Comparison of ENCODE assay signal across 10 cellular contexts in the genomic region with DNA sequence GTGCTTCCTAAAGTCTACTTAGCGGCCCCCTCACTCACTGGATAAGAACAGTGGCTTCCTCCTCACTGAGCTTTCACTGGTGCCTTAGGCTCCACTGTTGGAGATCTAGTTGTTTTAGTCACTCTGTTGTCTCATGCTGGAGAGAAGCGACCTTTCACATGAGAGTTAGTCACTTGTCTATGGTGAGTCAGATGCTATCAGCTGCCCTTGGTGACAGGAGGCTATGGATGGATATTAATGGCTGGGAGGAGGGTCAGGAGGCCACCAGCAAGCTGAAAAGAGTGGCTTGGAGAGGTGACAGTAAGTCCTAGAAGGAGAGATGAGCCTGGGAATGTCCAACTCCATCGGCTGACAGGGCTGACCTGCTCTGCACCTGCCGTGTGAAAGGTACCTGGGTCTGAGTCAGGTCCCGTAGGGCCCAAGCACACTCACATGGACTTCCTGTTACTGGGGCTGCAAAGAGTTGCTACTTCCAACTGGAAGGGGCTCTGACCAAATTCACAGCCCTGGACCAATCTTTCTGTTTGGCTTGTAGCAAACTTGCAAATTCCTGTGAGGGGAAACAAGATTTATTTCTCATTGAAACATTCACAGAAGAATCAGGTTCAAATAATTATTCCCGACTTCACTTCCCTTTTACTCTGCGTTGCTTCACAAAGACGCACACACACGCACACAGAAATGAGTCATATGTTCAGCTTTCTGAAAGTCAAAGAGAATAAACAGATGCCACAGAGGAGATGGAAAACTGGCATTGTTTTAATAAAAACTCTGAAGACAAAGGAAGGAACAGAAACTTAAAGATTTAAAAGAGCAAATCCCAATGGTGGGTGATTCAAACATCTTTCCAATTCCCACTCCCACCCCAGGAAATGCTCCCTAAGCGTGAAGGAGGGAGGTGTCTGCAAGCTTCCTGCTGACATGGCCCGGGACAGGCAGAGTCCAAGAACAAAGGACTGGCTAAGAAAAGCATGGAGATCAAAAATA.
DNase-seq lines count a peak whose midpoint lies in the region; ATAC-seq and TF ChIP-seq lines count a peak whose summit lies in the region.
"Had no signal": no experiment of that assay in that cellular context is flagged by ENCODE, and none has a peak within 500 bp of the region (broad histone marks: within the 10 kb centered on the region; RNA-seq: fewer than 3 reads in every experiment).

No MANE protein-coding gene starts in this region.

- H3K27me3 ChIP-seq in suprapubic skin, result peaks cover 3% of the 10 kb centered on the region

- ATAC-seq in activated naive CD8-positive, alpha-beta T cell treated with anti-CD3 and anti-CD28 coated beads, Interleukin-2, amount 50 U/mL, for 24 hours, result peak; percentile 96
- ATAC-seq in GM21529 (IDR thresholded peaks at IDR 0.05; ENCODE audit: unreplicated experiment), result no peak
- ATAC-seq in GM19324 (IDR thresholded peaks at IDR 0.05; ENCODE audit: low FRiP score, unreplicated experiment), result no peak

- no peaks in the 10 kb centered on the region for H3K36me3 Mint-ChIP-seq in activated CD4-positive, alpha-beta T cell treated with anti-CD3 and anti-CD28 coated beads, Interleukin-2, amount 10 ng/mL, durations not matched to agents 7 days and 5 days (ENCODE audit: low read depth)
- H3K36me3 Mint-ChIP-seq in activated naive CD8-positive, alpha-beta T cell treated with anti-CD3 and anti-CD28 coated beads, Interleukin-2, amount 50 U/mL, for 24 hours (ENCODE audit: low read depth), result no peaks in the 10 kb centered on the region
- H3K36me3 Mint-ChIP-seq: CD4-positive, CD25-positive, alpha-beta regulatory T cell had no signal

- H3K4me1 ChIP-seq in suprapubic skin, result peaks cover 8% of the 10 kb centered on the region

- CTCF ChIA-PET in activated CD4-positive, alpha-beta T cell treated with anti-CD3 and anti-CD28 coated beads, Interleukin-2, amount 10 ng/mL, durations not matched to agents 7 days and 5 days (lab: Charles Lee), result no interaction called here

- WGBS in suprapubic skin, result 51% methylated on average over 11 of the region's 11 CpGs

- H3K4me3 ChIP-seq in suprapubic skin, result no peak overlapping the region

- TF ChIP-seq CTCF in suprapubic skin (IDR thresholded peaks at IDR 0.05), result no peak

- H3K4me3 Mint-ChIP-seq in activated CD4-positive, alpha-beta T cell treated with anti-CD3 and anti-CD28 coated beads, Interleukin-2, amount 10 ng/mL, durations not matched to agents 7 days and 5 days, result no peak overlapping the region
- H3K4me3 Mint-ChIP-seq in activated naive CD8-positive, alpha-beta T cell treated with anti-CD3 and anti-CD28 coated beads, Interleukin-2, amount 50 U/mL, for 24 hours, result peak overlapping the region; percentile 22
- H3K4me3 Mint-ChIP-seq: CD4-positive, CD25-positive, alpha-beta regulatory T cell had no signal

- POLR2A ChIA-PET in activated CD4-positive, alpha-beta T cell treated with anti-CD3 and anti-CD28 coated beads, Interleukin-2, amount 10 ng/mL, durations not matched to agents 7 days and 5 days (lab: Charles Lee), result no interaction called here

- peak overlapping the region; percentile 89 for H3K27ac ChIP-seq in suprapubic skin

- no peaks in the 10 kb centered on the region for H3K36me3 ChIP-seq in suprapubic skin

- peak; percentile 1 for DNase-seq in activated CD4-positive, alpha-beta T cell treated with anti-CD3 and anti-CD28 coated beads, Interleukin-2, amount 10 ng/mL, durations not matched to agents 7 days and 5 days
- no peak for DNase-seq in activated CD4-positive, alpha-beta T cell treated with anti-CD3 and anti-CD28 coated beads for 4 hours
- peak; percentile 7 for DNase-seq in activated naive CD8-positive, alpha-beta T cell treated with anti-CD3 and anti-CD28 coated beads, Interleukin-2, amount 50 U/mL, for 24 hours
- DNase-seq in islet precursor cell (peak; percentile 61), suprapubic skin (ENCODE audit: low spot score in 2 of 2) (peak; percentile 58 to 70), NCI-H446 (lab: John Stamatoyannopoulos, UW) (no peak)
- DNase-seq: CD4-positive, CD25-positive, alpha-beta regulatory T cell had no signal

- peak; percentile 71 for TF ChIP-seq EP300 in suprapubic skin (IDR thresholded peaks at IDR 0.05)

- no peaks in the 10 kb centered on the region for H3K9me3 Mint-ChIP-seq in activated CD4-positive, alpha-beta T cell treated with anti-CD3 and anti-CD28 coated beads, Interleukin-2, amount 10 ng/mL, durations not matched to agents 7 days and 5 days
- H3K9me3 Mint-ChIP-seq in activated naive CD8-positive, alpha-beta T cell treated with anti-CD3 and anti-CD28 coated beads, Interleukin-2, amount 50 U/mL, for 24 hours, result no peaks in the 10 kb centered on the region

- H3K4me1 Mint-ChIP-seq in activated CD4-positive, alpha-beta T cell treated with anti-CD3 and anti-CD28 coated beads, Interleukin-2, amount 10 ng/mL, durations not matched to agents 7 days and 5 days, result no peaks in the 10 kb centered on the region
- peaks cover 15% of the 10 kb centered on the region for H3K4me1 Mint-ChIP-seq in activated naive CD8-positive, alpha-beta T cell treated with anti-CD3 and anti-CD28 coated beads, Interleukin-2, amount 50 U/mL, for 24 hours
- H3K4me1 Mint-ChIP-seq: CD4-positive, CD25-positive, alpha-beta regulatory T cell had no signal

- H3K9me3 ChIP-seq in suprapubic skin, result no peaks in the 10 kb centered on the region

- H3K27ac Mint-ChIP-seq in activated CD4-positive, alpha-beta T cell treated with anti-CD3 and anti-CD28 coated beads, Interleukin-2, amount 10 ng/mL, durations not matched to agents 7 days and 5 days, result no peak overlapping the region
- peak overlapping the region; percentile 43 for H3K27ac Mint-ChIP-seq in activated naive CD8-positive, alpha-beta T cell treated with anti-CD3 and anti-CD28 coated beads, Interleukin-2, amount 50 U/mL, for 24 hours
- H3K27ac Mint-ChIP-seq: CD4-positive, CD25-positive, alpha-beta regulatory T cell; progenitor cell of endocrine pancreas had no signal

- H3K27me3 Mint-ChIP-seq in activated CD4-positive, alpha-beta T cell treated with anti-CD3 and anti-CD28 coated beads, Interleukin-2, amount 10 ng/mL, durations not matched to agents 7 days and 5 days, result no peaks in the 10 kb centered on the region
- peaks cover 6% of the 10 kb centered on the region for H3K27me3 Mint-ChIP-seq in activated naive CD8-positive, alpha-beta T cell treated with anti-CD3 and anti-CD28 coated beads, Interleukin-2, amount 50 U/mL, for 24 hours

- TF ChIP-seq POLR2A in suprapubic skin (IDR thresholded peaks at IDR 0.05), result peak in 1 of 2 donors; percentile 22

Comparison
In these comparisons a context has a peak if more than half of its experiments do, and no peak if none do; other contexts are left out.
1. DNase-seq: peak in activated CD4-positive, alpha-beta T cell treated with anti-CD3 and anti-CD28 coated beads, Interleukin-2, amount 10 ng/mL, durations not matched to agents 7 days and 5 days (single experiment), activated naive CD8-positive, alpha-beta T cell treated with anti-CD3 and anti-CD28 coated beads, Interleukin-2, amount 50 U/mL, for 24 hours (single experiment), islet precursor cell (single experiment) and suprapubic skin (2 of 2); none in activated CD4-positive, alpha-beta T cell treated with anti-CD3 and anti-CD28 coated beads for 4 hours (0 of 2) and NCI-H446 (0 of 2).